9 cellular contexts compared by ENCODE assay signal in the genomic region with DNA sequence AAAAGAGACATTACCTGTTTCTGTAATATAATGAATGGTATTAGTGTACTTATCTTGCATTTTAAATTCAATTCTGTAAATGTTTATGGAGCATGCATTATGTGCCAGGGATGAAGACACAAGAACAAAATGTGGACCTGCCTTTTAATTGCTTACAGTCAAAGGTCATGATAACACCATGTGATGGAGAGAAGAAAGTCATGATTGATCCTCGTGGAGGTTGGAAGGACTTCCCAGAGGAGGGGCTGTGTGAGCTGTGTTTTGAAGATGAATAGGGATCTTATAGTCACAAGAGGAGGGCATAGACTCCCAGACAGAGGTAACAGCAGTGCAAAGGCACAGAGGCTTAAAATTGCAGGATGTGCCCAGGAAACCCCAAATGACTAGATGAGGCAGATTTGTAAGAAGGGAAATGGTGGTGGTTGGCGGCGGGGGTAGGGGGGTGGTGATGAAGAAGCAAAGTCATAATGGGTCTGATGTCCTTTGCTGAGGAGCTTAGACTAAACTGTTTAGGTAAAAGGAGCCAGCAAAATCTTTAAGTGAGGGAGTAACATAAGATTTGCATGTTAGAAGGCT.
DNase-seq lines count a peak whose midpoint lies in the region; ATAC-seq and TF ChIP-seq lines count a peak whose summit lies in the region.
"Had no signal": no experiment of that assay in that cellular context is flagged by ENCODE, and none has a peak within 500 bp of the region (broad histone marks: within the 10 kb centered on the region; RNA-seq: fewer than 3 reads in every experiment).

No MANE protein-coding gene starts in this region.

- peaks cover 70 to 84% (median 78%) of the 10 kb centered on the region in 4 donors for H3K4me1 ChIP-seq in esophagus muscularis mucosa

- intact Hi-C loops in esophagus muscularis mucosa (cut with DNase I), result loop anchor here (10.0 kb wide), 1 partner anchor 222 kb away; a partner anchor contains a TSS

- no peak for TF ChIP-seq EP300 in esophagus muscularis mucosa (IDR thresholded peaks at IDR 0.05)

- H3K36me3 ChIP-seq in esophagus muscularis mucosa, result no peaks in the 10 kb centered on the region

- H3K9me3 ChIP-seq in esophagus muscularis mucosa, result no peaks in the 10 kb centered on the region

- DNase-seq in HCEC 1CT (peak; percentile 49), esophagus muscularis mucosa (ENCODE audit: extremely low spot score) (no peak), NCI-H1417 (lab: John Stamatoyannopoulos, UW) (no peak), NAMALWA (ENCODE audit: low spot score) (no peak), NCI-H526 (lab: John Stamatoyannopoulos, UW) (no peak)
- peak; percentile 83 to 87 for DNase-seq in activated CD4-positive, alpha-beta T cell treated with anti-CD3 and anti-CD28 coated beads, Interleukin-2, amount 50 U/mL, for 48 hours
- peak; percentile 74 to 76 for DNase-seq in stimulated activated CD4-positive, alpha-beta T cell treated with anti-CD3 and anti-CD28 coated beads, Interleukin-4, amount 100 ng/mL, for 48 hours (ENCODE audit: low read depth in 2 of 2)
- DNase-seq: NCI-H446 had no signal

- H3K4me3 ChIP-seq in esophagus muscularis mucosa, result no peak overlapping the region

- no peak for TF ChIP-seq POLR2A in esophagus muscularis mucosa (IDR thresholded peaks at IDR 0.05; ENCODE audit: low read depth)

- ATAC-seq in GM19397 (IDR thresholded peaks at IDR 0.05; ENCODE audit: unreplicated experiment), result no peak

- 76% methylated on average over 3 of the region's 3 CpGs for WGBS in esophagus muscularis mucosa

- H3K27ac ChIP-seq in esophagus muscularis mucosa (replicated peaks in 1 of 4), result peak overlapping the region; percentile 34 to 75 (median 64)

- no peak for TF ChIP-seq CTCF in esophagus muscularis mucosa (IDR thresholded peaks at IDR 0.05)

- no peaks in the 10 kb centered on the region for H3K27me3 ChIP-seq in esophagus muscularis mucosa

Comparison
In these comparisons a context has a peak if more than half of its experiments do, and no peak if none do; other contexts are left out.
1. DNase-seq: peak in HCEC 1CT (single experiment), activated CD4-positive, alpha-beta T cell treated with anti-CD3 and anti-CD28 coated beads, Interleukin-2, amount 50 U/mL, for 48 hours (2 of 2) and stimulated activated CD4-positive, alpha-beta T cell treated with anti-CD3 and anti-CD28 coated beads, Interleukin-4, amount 100 ng/mL, for 48 hours (2 of 2); none in esophagus muscularis mucosa (single experiment), NCI-H1417 (0 of 3), NAMALWA (single experiment) and NCI-H526 (0 of 2).